8 cellular contexts compared by ENCODE assay signal in genomic region chr17:18858567-18859245, GRCh38. TPM values are rescaled to one million over a fixed set of nuclear protein-coding genes. Genes with fewer than 3 reads are reported as not detected.
DNase-seq lines count a peak whose midpoint lies in the region; ATAC-seq and TF ChIP-seq lines count a peak whose summit lies in the region.

No MANE protein-coding gene starts in this region.

- peak overlapping the region; percentile 85 for H3K4me2 ChIP-seq in SU-DHL-6 (ENCODE audit: low read depth, low read length, poor library complexity, severe bottlenecking)

- H3K4me1 ChIP-seq in gastrocnemius medialis: peaks cover 9 to 14% of the 10 kb centered on the region in 2 donors

- peak overlapping the region; percentile 94 for H3K9ac ChIP-seq in SU-DHL-6 (ENCODE audit: low read length)

- H4K20me1 ChIP-seq in SU-DHL-6 (ENCODE audit: low read depth, low read length): no peaks in the 10 kb centered on the region

- H3K9me2 ChIP-seq in SU-DHL-6 (replicated peaks; ENCODE audit: insufficient read depth, low read length): no peaks in the 10 kb centered on the region

- H3K9me3 ChIP-seq in SU-DHL-6 (ENCODE audit: insufficient read depth, low read length) (no peaks in the 10 kb centered on the region), gastrocnemius medialis (no peaks in the 10 kb centered on the region)

- no peak for ATAC-seq in gastrocnemius medialis

- in situ Hi-C loops in GM13976 (cut with MboI; ENCODE audit: low sequenced_read_pairs, unreplicated experiment): no loop called here
- in situ Hi-C loops in gastrocnemius medialis (cut with MboI; ENCODE audit: low sequenced_read_pairs in 4 of 4): no loop called here

- DNase-seq in GM13976 (ENCODE audit: low spot score): peak; percentile 39
- DNase-seq in fibroblast of the aortic adventitia (ENCODE audit: low read depth): no peak
- DNase-seq in gastrocnemius medialis: no peak
- DNase-seq in cerebellum (ENCODE audit: low spot score): no peak
- DNase-seq in HCEC 1CT: no peak
- no peak for DNase-seq in iPS-NIHi11 (ENCODE audit: low spot score)
- no peak for DNase-seq in DMS153 treated with DMSO at 0.1 percent for 48 hours (lab: John Stamatoyannopoulos, UW; ENCODE audit: unreplicated experiment)

- H3K36me3 ChIP-seq in SU-DHL-6 (ENCODE audit: low read length) (no peaks in the 10 kb centered on the region), gastrocnemius medialis (no peaks in the 10 kb centered on the region)

- TF ChIP-seq CTCF in GM13976 (IDR thresholded peaks at IDR 0.05; ENCODE audit: borderline replicate concordance, control extremely low read depth, extremely low read depth, insufficient read depth, missing control alignments) (no peak), SU-DHL-6 (IDR thresholded peaks at IDR 0.05; ENCODE audit: insufficient read depth, low read length, poor library complexity, severe bottlenecking) (no peak), fibroblast of the aortic adventitia (IDR thresholded peaks at IDR 0.05; ENCODE audit: insufficient read depth, low read length) (no peak), gastrocnemius medialis (IDR thresholded peaks at IDR 0.05 in 4 of 5, conservative IDR thresholded peaks at IDR 0.05 in 1 of 5) (no peak)

- no peak for TF ChIP-seq POLR2A in gastrocnemius medialis (IDR thresholded peaks at IDR 0.05)

- peak overlapping the region; percentile 14 for H2AFZ ChIP-seq in SU-DHL-6 (ENCODE audit: low read depth, low read length, severe bottlenecking)

- H3K79me2 ChIP-seq in SU-DHL-6 (ENCODE audit: insufficient read depth, low read length): peaks cover 70% of the 10 kb centered on the region

- H3K4me3 ChIP-seq in SU-DHL-6 (ENCODE audit: insufficient read depth, low read length, poor library complexity, severe bottlenecking) (peak overlapping the region; percentile 93), fibroblast of the aortic adventitia (ENCODE audit: low read depth, low read length) (peak overlapping the region; percentile 80), gastrocnemius medialis (peak overlapping the region; percentile 75 to 92 (median 82))

- intact Hi-C loops in gastrocnemius medialis (cut with DNase I; ENCODE audit: low total_unique reads): no loop called here

- H3K27me3 ChIP-seq in SU-DHL-6 (ENCODE audit: low read length): no peaks in the 10 kb centered on the region
- H3K27me3 ChIP-seq in gastrocnemius medialis: no peaks in the 10 kb centered on the region

- peaks cover 22% of the 10 kb centered on the region for H3F3A ChIP-seq in SU-DHL-6 (ENCODE audit: insufficient read depth)

- peak overlapping the region; percentile 78 for H3K27ac ChIP-seq in SU-DHL-6 (ENCODE audit: low read depth, low read length)
- peak overlapping the region; percentile 88 to 98 (median 94) for H3K27ac ChIP-seq in gastrocnemius medialis

RNA-seq across cellular contexts. Expression of gene PRPSAP2, which starts 0.8 kb away (rescaled TPM):
- total RNA-seq in fibroblast of the aortic adventitia (ENCODE audit: low replicate concordance): 14.2 and 26.3 TPM in 2 replicates
- 10 to 100 TPM in 2 of 4 donors, 1 to 10 TPM in 2; 7.9 to 15.8 (median 10.3) TPM for total RNA-seq in gastrocnemius medialis
- 77.3 TPM for total RNA-seq in cerebellum
